Comparison of ENCODE assay signal across 21 cellular contexts in genomic region chr11:18490736-18491485, GRCh38. TPM values are rescaled to one million over a fixed set of nuclear protein-coding genes. Genes with fewer than 3 reads are reported as not detected.
DNase-seq lines count a peak whose midpoint lies in the region; ATAC-seq and TF ChIP-seq lines count a peak whose summit lies in the region.
"Had no signal": no experiment of that assay in that cellular context is flagged by ENCODE, and none has a peak within 500 bp of the region (broad histone marks: within the 10 kb centered on the region; RNA-seq: fewer than 3 reads in every experiment).

No MANE protein-coding gene starts in this region.

- TF ChIP-seq CTCF in Caco-2 (IDR thresholded peaks at IDR 0.05; ENCODE audit: insufficient read depth in 1 of 2, low read depth in 1 of 2, low read length in 1 of 2, severe bottlenecking in 1 of 2, unreplicated experiment in 1 of 2), result no peak
- no peak for TF ChIP-seq CTCF in foreskin keratinocyte (conservative IDR thresholded peaks at IDR 0.05)
- no peak for TF ChIP-seq CTCF in progenitor cell of endocrine pancreas (IDR thresholded peaks at IDR 0.05; ENCODE audit: unreplicated experiment)

- peak; percentile 12 to 66 for DNase-seq in Caco-2
- DNase-seq in foreskin keratinocyte, result no peak
- no peak for DNase-seq in progenitor cell of endocrine pancreas (ENCODE audit: low spot score, unreplicated experiment)
- DNase-seq: activated CD4-positive, CD25-positive, alpha-beta regulatory T cell treated with anti-CD3 and anti-CD28 coated beads, Interleukin-2, amount 50 U/mL, for 72 hours; activated CD8-positive, alpha-beta memory T cell treated with anti-CD3 and anti-CD28 coated beads, Interleukin-2, amount 10 ng/mL, durations not matched to agents 7 days and 5 days; activated effector memory CD4-positive, alpha-beta T cell treated with Interleukin-2 at 50 U/mL for 16 hours; gastrocnemius medialis; NCI-H1930; NCI-H524; stimulated activated naive B cell treated with anti-CD40 and anti-IgM and Interleukin-4, amounts not matched to agents 10 μg/mL and 1 μg/mL and 100 μg/mL, for 72 hours; T-helper 17 cell had no signal

- H3K4me3 Mint-ChIP-seq in Caco-2 (ENCODE audit: unreplicated experiment) (no peak overlapping the region), progenitor cell of endocrine pancreas (ENCODE audit: low read depth) (no peak overlapping the region)
- no peak overlapping the region for H3K4me3 Mint-ChIP-seq in activated T-helper 17 cell treated with anti-CD3 and anti-CD28 coated beads, Interleukin-2, amount 50 U/mL, for 72 hours
- H3K4me3 Mint-ChIP-seq: activated CD8-positive, alpha-beta memory T cell treated with anti-CD3 and anti-CD28 coated beads, Interleukin-2, amount 10 ng/mL, durations not matched to agents 7 days and 5 days; GM23338; nephron; stimulated activated naive B cell treated with anti-CD40 and anti-IgM and Interleukin-4, amounts not matched to agents 10 μg/mL and 1 μg/mL and 100 μg/mL, for 72 hours; T-helper 17 cell had no signal

- no TSS peak for BruUV-seq in Caco-2 (replicated peaks; lab: Mats Ljungman, UMichigan)

- peaks cover 33% of the 10 kb centered on the region for H3K36me3 Mint-ChIP-seq in Caco-2 (ENCODE audit: insufficient read depth, unreplicated experiment)
- peaks cover 86% of the 10 kb centered on the region for H3K36me3 Mint-ChIP-seq in activated T-helper 17 cell treated with anti-CD3 and anti-CD28 coated beads, Interleukin-2, amount 50 U/mL, for 72 hours (ENCODE audit: low read depth)
- peaks cover 24% of the 10 kb centered on the region for H3K36me3 Mint-ChIP-seq in progenitor cell of endocrine pancreas (ENCODE audit: insufficient read depth)

- ATAC-seq in activated T-helper 17 cell treated with anti-CD3 and anti-CD28 coated beads, Interleukin-2, amount 50 U/mL, for 72 hours (replicated peaks), result no peak
- peak; percentile 31 for ATAC-seq in foreskin keratinocyte
- no peak for ATAC-seq in GM21515 (IDR thresholded peaks at IDR 0.05; ENCODE audit: unreplicated experiment)
- no peak for ATAC-seq in GM18870 (IDR thresholded peaks at IDR 0.05; ENCODE audit: unreplicated experiment)
- ATAC-seq in HG02970 (IDR thresholded peaks at IDR 0.05; ENCODE audit: low FRiP score, unreplicated experiment), result no peak
- no peak for ATAC-seq in GM18873 (IDR thresholded peaks at IDR 0.05; ENCODE audit: low FRiP score, unreplicated experiment)
- ATAC-seq: activated CD8-positive, alpha-beta memory T cell treated with anti-CD3 and anti-CD28 coated beads, Interleukin-2, amount 10 ng/mL, durations not matched to agents 7 days and 5 days; gastrocnemius medialis; GM23338; stimulated activated naive B cell treated with anti-CD40 and anti-IgM and Interleukin-4, amounts not matched to agents 10 μg/mL and 1 μg/mL and 100 μg/mL, for 72 hours; T-helper 17 cell had no signal

- no peaks in the 10 kb centered on the region for H3K4me1 Mint-ChIP-seq in Caco-2 (ENCODE audit: low read depth, unreplicated experiment)
- H3K4me1 Mint-ChIP-seq in activated T-helper 17 cell treated with anti-CD3 and anti-CD28 coated beads, Interleukin-2, amount 50 U/mL, for 72 hours, result no peaks in the 10 kb centered on the region
- peaks cover 18% of the 10 kb centered on the region for H3K4me1 Mint-ChIP-seq in progenitor cell of endocrine pancreas (ENCODE audit: low read depth)
- H3K4me1 Mint-ChIP-seq: activated CD8-positive, alpha-beta memory T cell treated with anti-CD3 and anti-CD28 coated beads, Interleukin-2, amount 10 ng/mL, durations not matched to agents 7 days and 5 days; GM23338; nephron had no signal

- H3K27me3 Mint-ChIP-seq in Caco-2 (ENCODE audit: insufficient read depth, unreplicated experiment) (no peaks in the 10 kb centered on the region), progenitor cell of endocrine pancreas (no peaks in the 10 kb centered on the region)
- H3K27me3 Mint-ChIP-seq in activated T-helper 17 cell treated with anti-CD3 and anti-CD28 coated beads, Interleukin-2, amount 50 U/mL, for 72 hours, result no peaks in the 10 kb centered on the region
- H3K27me3 Mint-ChIP-seq: activated CD8-positive, alpha-beta memory T cell treated with anti-CD3 and anti-CD28 coated beads, Interleukin-2, amount 10 ng/mL, durations not matched to agents 7 days and 5 days; stimulated activated naive B cell treated with anti-CD40 and anti-IgM and Interleukin-4, amounts not matched to agents 10 μg/mL and 1 μg/mL and 100 μg/mL, for 72 hours; T-helper 17 cell had no signal

- no peaks in the 10 kb centered on the region for H3K9me3 ChIP-seq in Caco-2
- H3K9me3 ChIP-seq: gastrocnemius medialis had no signal

- POLR2A ChIA-PET in Caco-2 (lab: Charles Lee), result interaction anchor here (1.1 kb wide), 1 partner anchor 35 kb away, joined by 3 read pairs; no protein-coding TSS in a partner anchor

- intact Hi-C loops in Caco-2 (cut with micrococcal nuclease; ENCODE audit: unreplicated experiment), result no loop called here

- H3K27me3 ChIP-seq in Caco-2 (replicated peaks; ENCODE audit: control insufficient read depth, insufficient read depth, low read length), result no peaks in the 10 kb centered on the region
- no peaks in the 10 kb centered on the region for H3K27me3 ChIP-seq in foreskin keratinocyte
- H3K27me3 ChIP-seq: gastrocnemius medialis had no signal

- H3K27ac Mint-ChIP-seq in Caco-2 (ENCODE audit: unreplicated experiment), result no peak overlapping the region
- peak overlapping the region; percentile 30 for H3K27ac Mint-ChIP-seq in activated T-helper 17 cell treated with anti-CD3 and anti-CD28 coated beads, Interleukin-2, amount 50 U/mL, for 72 hours
- H3K27ac Mint-ChIP-seq in progenitor cell of endocrine pancreas, result peak overlapping the region; percentile 30
- H3K27ac Mint-ChIP-seq: activated CD8-positive, alpha-beta memory T cell treated with anti-CD3 and anti-CD28 coated beads, Interleukin-2, amount 10 ng/mL, durations not matched to agents 7 days and 5 days; GM23338; nephron; stimulated activated naive B cell treated with anti-CD40 and anti-IgM and Interleukin-4, amounts not matched to agents 10 μg/mL and 1 μg/mL and 100 μg/mL, for 72 hours had no signal

- no peak overlapping the region for H3K4me3 ChIP-seq in Caco-2 (ENCODE audit: low read depth, low read length)
- H3K4me3 ChIP-seq: gastrocnemius medialis, GM23338 had no signal

- CTCF ChIA-PET in Caco-2 (lab: Charles Lee), result interaction anchor here (0.6 to 1.3 kb wide), 3 partner anchors 14 to 376 kb away, joined by 3 read pairs; no protein-coding TSS in a partner anchor

- H3K4me1 ChIP-seq in Caco-2, result peaks cover 16% of the 10 kb centered on the region; the same call in 1 of the 2 replicates
- peaks cover 6% of the 10 kb centered on the region for H3K4me1 ChIP-seq in foreskin keratinocyte

- no peaks in the 10 kb centered on the region; the same call in none of the 2 replicates for H3K36me3 ChIP-seq in Caco-2 (ENCODE audit: control insufficient read depth, insufficient read depth, low read length)

- H3K9me3 Mint-ChIP-seq in Caco-2 (ENCODE audit: unreplicated experiment) (no peaks in the 10 kb centered on the region), progenitor cell of endocrine pancreas (ENCODE audit: low read depth) (no peaks in the 10 kb centered on the region)
- no peaks in the 10 kb centered on the region for H3K9me3 Mint-ChIP-seq in activated T-helper 17 cell treated with anti-CD3 and anti-CD28 coated beads, Interleukin-2, amount 50 U/mL, for 72 hours
- H3K9me3 Mint-ChIP-seq: GM23338; nephron; stimulated activated naive B cell treated with anti-CD40 and anti-IgM and Interleukin-4, amounts not matched to agents 10 μg/mL and 1 μg/mL and 100 μg/mL, for 72 hours had no signal

- H3K27ac ChIP-seq in foreskin keratinocyte, result no peak overlapping the region

RNA-seq across cellular contexts. Expression of gene LDHAL6A, which starts 35.3 kb away (rescaled TPM):
- total RNA-seq in Caco-2 (2022) (0.51 and 0.59 TPM in 2 replicates), foreskin keratinocyte (not detected in 2 replicates), progenitor cell of endocrine pancreas (not detected in 2 replicates)
- not detected for total RNA-seq in activated T-helper 17 cell treated with anti-CD3 and anti-CD28 coated beads, Interleukin-2, amount 50 U/mL, for 72 hours
- polyA plus RNA-seq in foreskin keratinocyte, result not detected in 2 replicates
- total RNA-seq: activated CD8-positive, alpha-beta memory T cell treated with anti-CD3 and anti-CD28 coated beads, Interleukin-2, amount 10 ng/mL, durations not matched to agents 7 days and 5 days; endothelial cell of umbilical vein; gastrocnemius medialis; lung microvascular endothelial cell; pulmonary artery endothelial cell; T-helper 17 cell had no signal
- polyA plus RNA-seq: endothelial cell of umbilical vein had no signal

RNA-seq across cellular contexts. Expression of gene TSG101, which starts 35.8 kb away (rescaled TPM):
- total RNA-seq in Caco-2 (2022), result 64.6 and 86.6 TPM in 2 replicates
- 10 to 100 TPM; 24.8 to 36.5 TPM for total RNA-seq in activated T-helper 17 cell treated with anti-CD3 and anti-CD28 coated beads, Interleukin-2, amount 50 U/mL, for 72 hours
- total RNA-seq in foreskin keratinocyte, result 64.9 and 70.2 TPM in 2 replicates
- 52.7 and 56.9 TPM in 2 replicates for polyA plus RNA-seq in foreskin keratinocyte
- 58.5 and 64.5 TPM in 2 replicates for total RNA-seq in progenitor cell of endocrine pancreas

Comparison
In these comparisons a context has a peak if more than half of its experiments do, and no peak if none do; other contexts are left out.
1. DNase-seq: peak in Caco-2 (2 of 2); none in foreskin keratinocyte (0 of 2) and progenitor cell of endocrine pancreas (single experiment).